Comparison of ENCODE assay signal across 9 cellular contexts in the genomic region with DNA sequence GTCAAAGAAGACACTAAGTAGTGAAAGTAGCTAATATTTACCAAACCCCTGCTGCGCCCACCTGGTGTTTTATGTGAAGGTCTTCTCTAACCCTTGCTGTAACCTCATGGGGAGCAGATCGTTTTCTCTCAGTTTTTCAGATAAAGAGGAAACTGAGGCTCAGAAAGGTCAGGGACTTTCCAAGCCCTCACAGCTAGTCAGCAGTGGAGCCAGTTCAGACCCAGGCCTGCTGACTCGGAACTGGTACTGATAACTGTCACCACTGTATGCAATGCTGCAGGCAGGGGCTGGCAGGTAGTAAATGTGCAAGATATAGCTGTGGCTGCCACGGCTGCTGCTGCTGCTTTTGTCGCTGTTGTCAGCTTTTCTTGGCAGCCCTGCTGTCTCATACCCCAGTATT.
DNase-seq lines count a peak whose midpoint lies in the region; ATAC-seq, FAIRE-seq and TF ChIP-seq lines count a peak whose summit lies in the region.
"Had no signal": no experiment of that assay in that cellular context is flagged by ENCODE, and none has a peak within 500 bp of the region (broad histone marks: within the 10 kb centered on the region; RNA-seq: fewer than 3 reads in every experiment).

No MANE protein-coding gene starts in this region.

- H3K27ac Mint-ChIP-seq in activated naive CD4-positive, alpha-beta T cell treated with anti-CD3 and anti-CD28 coated beads for 36 hours = peak overlapping the region; percentile 95
- H3K27ac Mint-ChIP-seq in neural crest cell (ENCODE audit: unreplicated experiment) = no peak overlapping the region

- whole genome bisulfite sequencing in hepatocyte (ENCODE audit: low lambda C conversion rate, missing lambda C conversion rate) = 75% methylated on average over 5 of the region's 5 CpGs

- no peaks in the 10 kb centered on the region for H3K9me3 ChIP-seq in hepatocyte (ENCODE audit: low read depth)

- peaks cover 74% of the 10 kb centered on the region for H3K4me1 Mint-ChIP-seq in activated naive CD4-positive, alpha-beta T cell treated with anti-CD3 and anti-CD28 coated beads for 36 hours (ENCODE audit: low read depth)
- H3K4me1 Mint-ChIP-seq in neural crest cell = peaks cover 52% of the 10 kb centered on the region

- ATAC-seq in HG02623 (IDR thresholded peaks at IDR 0.05; ENCODE audit: unreplicated experiment) (peak; percentile 20), HG03342 (IDR thresholded peaks at IDR 0.05; ENCODE audit: unreplicated experiment) (no peak)

- no peaks in the 10 kb centered on the region for H3K9me2 ChIP-seq in hepatocyte (replicated peaks; ENCODE audit: insufficient read depth)

- no peak for TF ChIP-seq POLR2A in GM12891 (IDR thresholded peaks at IDR 0.05; ENCODE audit: low read depth, low read length)

- peaks cover 70% of the 10 kb centered on the region for H4K20me1 ChIP-seq in hepatocyte (ENCODE audit: insufficient read depth, poor library complexity, severe bottlenecking)

- no peak overlapping the region for H3K4me3 ChIP-seq in hepatocyte

- peaks cover 64% of the 10 kb centered on the region for H3K4me1 ChIP-seq in hepatocyte (ENCODE audit: insufficient read depth)

- no peak overlapping the region for H3K4me2 ChIP-seq in hepatocyte

- H3K36me3 Mint-ChIP-seq in activated naive CD4-positive, alpha-beta T cell treated with anti-CD3 and anti-CD28 coated beads for 36 hours (ENCODE audit: low read depth) = peaks cover 5% of the 10 kb centered on the region
- no peaks in the 10 kb centered on the region for H3K36me3 Mint-ChIP-seq in neural crest cell (ENCODE audit: low read depth)

- H2AFZ ChIP-seq in hepatocyte = no peak overlapping the region

- peak; percentile 89 for FAIRE-seq in GM12891 (lab: Jason Lieb, UNC)
- FAIRE-seq: colon had no signal

- peak overlapping the region; percentile 71 for H3K4me3 Mint-ChIP-seq in activated naive CD4-positive, alpha-beta T cell treated with anti-CD3 and anti-CD28 coated beads for 36 hours
- H3K4me3 Mint-ChIP-seq in neural crest cell = peak overlapping the region; percentile 49

- no peaks in the 10 kb centered on the region for H3K27me3 Mint-ChIP-seq in activated naive CD4-positive, alpha-beta T cell treated with anti-CD3 and anti-CD28 coated beads for 36 hours (ENCODE audit: low read depth)
- H3K27me3 Mint-ChIP-seq in neural crest cell (ENCODE audit: low read depth) = peaks cover 17% of the 10 kb centered on the region

- no peaks in the 10 kb centered on the region for H3K27me3 ChIP-seq in hepatocyte

- peaks cover 89% of the 10 kb centered on the region for H3K79me2 ChIP-seq in hepatocyte

- no peaks in the 10 kb centered on the region for H3K36me3 ChIP-seq in hepatocyte (replicated peaks; ENCODE audit: insufficient read depth, low read depth)

- TF ChIP-seq CTCF in neural crest cell (conservative IDR thresholded peaks at IDR 0.05) (no peak), hepatocyte (IDR thresholded peaks at IDR 0.05; ENCODE audit: poor library complexity) (no peak)

- no peak overlapping the region for H3K27ac ChIP-seq in hepatocyte

- CTCF ChIA-PET in activated naive CD4-positive, alpha-beta T cell treated with anti-CD3 and anti-CD28 coated beads for 36 hours (lab: Charles Lee) = interaction anchor here (0.6 to 13.1 kb wide), 6 partner anchors 11 to 244 kb away, joined by 3 to 142 read pairs (median 4); no protein-coding TSS in a partner anchor

- intact Hi-C loops in activated naive CD4-positive, alpha-beta T cell treated with anti-CD3 and anti-CD28 coated beads for 36 hours (cut with micrococcal nuclease) = loop anchor here (2.0 to 10.0 kb wide), 4 partner anchors 268 to 1152 kb away; partner anchors contain the start of gene SCLY

- DNase-seq in GM12891 (ENCODE audit: insufficient read length, low spot score) (no peak), neural crest cell (ENCODE audit: low read depth, low spot score) (no peak), NCI-H748 treated with DMSO at 0.1 percent for 48 hours (lab: John Stamatoyannopoulos, UW) (no peak), hepatocyte (ENCODE audit: low spot score) (no peak), SIG-M5 (lab: John Stamatoyannopoulos, UW) (no peak)
- peak; percentile 74 for DNase-seq in activated naive CD4-positive, alpha-beta T cell treated with anti-CD3 and anti-CD28 coated beads for 36 hours

- no peaks in the 10 kb centered on the region for H3K9me3 Mint-ChIP-seq in activated naive CD4-positive, alpha-beta T cell treated with anti-CD3 and anti-CD28 coated beads for 36 hours
- H3K9me3 Mint-ChIP-seq in neural crest cell = no peaks in the 10 kb centered on the region

TF ChIP-seq in GM12891, 5 proteins besides CTCF, POLR2A, EP300 and RAD21:
- TF ChIP-seq PAX5 (IDR thresholded peaks at IDR 0.05; ENCODE audit: insufficient read depth, low read length, severe bottlenecking) = no peak
- TF ChIP-seq POU2F2 (IDR thresholded peaks at IDR 0.05; ENCODE audit: low read depth, low read length) = no peak
- no peak for TF ChIP-seq TAF1 (IDR thresholded peaks at IDR 0.05; ENCODE audit: low read depth, low read length)
- TF ChIP-seq SPI1 (IDR thresholded peaks at IDR 0.05; ENCODE audit: low read depth, low read length) = no peak
- TF ChIP-seq POLR2AphosphoS5 (IDR thresholded peaks at IDR 0.05; ENCODE audit: low read depth, low read length) = no peak
TF ChIP-seq in GM12891: peak in this region for 0.
